Comparison of ENCODE assay signal across 1 cellular context in genomic region chr2:12722445-12723316, GRCh38.
TF ChIP-seq lines count a peak whose summit lies in the region.

No MANE protein-coding gene starts in this region.

TF ChIP-seq in GM12891, 5 proteins besides CTCF, POLR2A, EP300 and RAD21:
- no peak for TF ChIP-seq PAX5 (IDR thresholded peaks at IDR 0.05; ENCODE audit: insufficient read depth, low read length, severe bottlenecking)
- no peak for TF ChIP-seq TAF1 (IDR thresholded peaks at IDR 0.05; ENCODE audit: low read depth, low read length)
- TF ChIP-seq SPI1 (IDR thresholded peaks at IDR 0.05; ENCODE audit: low read depth, low read length) = no peak
- no peak for TF ChIP-seq POU2F2 (IDR thresholded peaks at IDR 0.05; ENCODE audit: low read depth, low read length)
- TF ChIP-seq POLR2AphosphoS5 (IDR thresholded peaks at IDR 0.05; ENCODE audit: low read depth, low read length) = no peak
